ENCODE assay signal across 11 cellular contexts in the genomic region with DNA sequence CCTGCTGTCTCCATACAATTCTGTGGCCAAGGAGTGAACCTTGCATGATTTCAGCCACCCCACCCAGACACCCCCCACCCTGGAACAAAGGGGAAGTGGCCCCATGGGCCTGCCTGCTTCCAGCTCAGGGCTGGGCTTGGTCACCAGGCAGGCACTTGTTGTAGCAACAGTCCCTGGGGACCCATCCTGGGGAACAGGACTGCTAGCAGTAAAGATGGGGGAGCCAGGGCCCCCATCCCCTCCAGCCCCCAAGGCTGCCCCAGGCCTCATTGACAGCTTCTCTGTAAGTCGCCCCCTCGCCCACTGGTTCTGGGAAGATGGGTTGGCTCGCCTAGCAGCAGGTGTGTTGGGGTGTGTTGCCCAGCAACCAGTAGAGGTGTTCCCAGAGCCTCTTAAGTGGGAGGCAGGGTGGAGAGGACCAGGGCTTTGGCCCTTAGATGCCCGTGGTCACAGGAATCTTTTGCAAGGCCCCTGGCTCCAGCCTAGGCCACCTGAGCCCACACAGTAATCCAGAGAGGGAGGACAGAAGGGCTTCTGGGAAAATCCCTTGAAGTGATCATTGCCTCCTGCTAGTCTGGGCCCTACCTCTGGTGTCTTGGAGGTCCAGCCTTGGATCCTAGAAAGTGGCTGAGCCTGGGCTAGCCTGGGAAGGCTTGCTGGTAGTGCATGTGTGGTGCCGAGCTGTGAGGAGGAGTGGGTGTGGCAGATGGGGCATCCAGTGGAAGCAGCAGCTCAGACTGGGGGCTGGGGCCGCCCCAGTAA. TPM values are rescaled to one million over a fixed set of nuclear protein-coding genes. Genes with fewer than 3 reads are reported as not detected.
DNase-seq lines count a peak whose midpoint lies in the region.
"Had no signal": no experiment of that assay in that cellular context is flagged by ENCODE, and none has a peak within 500 bp of the region (broad histone marks: within the 10 kb centered on the region; RNA-seq: fewer than 3 reads in every experiment).

No MANE protein-coding gene starts in this region.

- DNase-seq in NCI-H2227 (lab: John Stamatoyannopoulos, UW; ENCODE audit: unreplicated experiment) (peak; percentile 51), NCI-H2227 treated with DMSO at 0.1 percent for 48 hours (lab: John Stamatoyannopoulos, UW) (no peak), NCI-H774 (lab: John Stamatoyannopoulos, UW) (peak; percentile 67), glomerular visceral epithelial cell (ENCODE audit: extremely low spot score) (peak; percentile 47), Karpas-422 (no peak)
- no peak for DNase-seq in stimulated activated CD4-positive, alpha-beta T cell treated with anti-CD3 and anti-CD28 coated beads, Interleukin-2, amount 100 ng/mL, for 48 hours
- DNase-seq in stimulated activated CD4-positive, alpha-beta T cell treated with anti-CD3 and anti-CD28 coated beads, Interleukin-4, amount 100 ng/mL, for 24 hours = no peak
- DNase-seq: naive thymus-derived CD4-positive, alpha-beta T cell had no signal

- H3K36me3 ChIP-seq in subcutaneous abdominal adipose tissue (ENCODE audit: control insufficient read depth in 5 of 5, insufficient read depth in 5 of 5, low read length in 5 of 5) = no peaks in the 10 kb centered on the region
- H3K36me3 ChIP-seq in Karpas-422 (ENCODE audit: insufficient read depth, low read length) = no peaks in the 10 kb centered on the region

- H3K9me3 ChIP-seq in subcutaneous abdominal adipose tissue (ENCODE audit: control insufficient read depth in 5 of 5, low read length in 5 of 5) (no peaks in the 10 kb centered on the region), Karpas-422 (ENCODE audit: low read length) (no peaks in the 10 kb centered on the region)

- H4K20me1 ChIP-seq in Karpas-422 (ENCODE audit: insufficient read depth, low read depth, low read length) = no peaks in the 10 kb centered on the region

- no peak overlapping the region for H3K4me2 ChIP-seq in Karpas-422 (ENCODE audit: low read depth, low read length, poor library complexity, severe bottlenecking)

- H2AFZ ChIP-seq in Karpas-422 (ENCODE audit: low read length) = no peak overlapping the region

- H3K4me1 ChIP-seq in subcutaneous abdominal adipose tissue (ENCODE audit: control insufficient read depth in 5 of 5, insufficient read depth in 5 of 5, low read length in 5 of 5) = peaks cover 14 to 60% (median 50%) of the 10 kb centered on the region in 5 donors
- H3K4me1 ChIP-seq in Karpas-422 (ENCODE audit: low read length) = peaks cover 6% of the 10 kb centered on the region

- H3K27ac ChIP-seq in subcutaneous abdominal adipose tissue (ENCODE audit: low read depth, low read length) (peak overlapping the region; percentile 74), Karpas-422 (ENCODE audit: low read length) (no peak overlapping the region)

- no peaks in the 10 kb centered on the region for H3K9me2 ChIP-seq in Karpas-422 (replicated peaks; ENCODE audit: insufficient read depth, low read length)

- H3K4me3 ChIP-seq in subcutaneous abdominal adipose tissue (ENCODE audit: low read depth in 1 of 5, low read length in 5 of 5) (no peak overlapping the region), Karpas-422 (ENCODE audit: low read length) (no peak overlapping the region)

- H3K9ac ChIP-seq in subcutaneous abdominal adipose tissue (ENCODE audit: low read length in 5 of 5) (peak overlapping the region in 1 of 5 donors; percentile 20), Karpas-422 (ENCODE audit: low read length) (no peak overlapping the region)

- no peaks in the 10 kb centered on the region for H3K79me2 ChIP-seq in Karpas-422 (ENCODE audit: low read length)

- H3K27me3 ChIP-seq in subcutaneous abdominal adipose tissue (ENCODE audit: control insufficient read depth in 5 of 5, insufficient read depth in 4 of 5, low read length in 5 of 5) (no peaks in the 10 kb centered on the region), Karpas-422 (ENCODE audit: low read length) (no peaks in the 10 kb centered on the region)

RNA-seq across cellular contexts. Expression of a gene that starts 48.9 kb away (rescaled TPM):
- total RNA-seq in Karpas-422 (2014; rRNA removed; shearing (Covaris generic); ENCODE audit: low replicate concordance) = not detected in 2 replicates
- total RNA-seq: activated T-helper 2 cell treated with anti-CD3 and anti-CD28 coated beads, Interferon-gamma antibody, Interleukin-2, Interleukin-4, amounts not matched to agents 10 μg/mL and 5 μg/mL and 100 μg/mL, durations not matched to agents 14 hours and 24 hours and 36 hours; SK-MEL-5 had no signal

Comparison
In these comparisons a context has a peak if more than half of its experiments do, and no peak if none do; other contexts are left out.
1. DNase-seq: peak in NCI-H2227 (single experiment), NCI-H774 (single experiment) and glomerular visceral epithelial cell (single experiment); none in NCI-H2227 treated with DMSO at 0.1 percent for 48 hours (single experiment), Karpas-422 (single experiment), stimulated activated CD4-positive, alpha-beta T cell treated with anti-CD3 and anti-CD28 coated beads, Interleukin-2, amount 100 ng/mL, for 48 hours (0 of 2) and stimulated activated CD4-positive, alpha-beta T cell treated with anti-CD3 and anti-CD28 coated beads, Interleukin-4, amount 100 ng/mL, for 24 hours (single experiment).